In genomic region chr16:15776572-15776971, GRCh38 we compare ENCODE assay signal across 3 cellular contexts.
TF ChIP-seq lines count a peak whose summit lies in the region.

No MANE protein-coding gene starts in this region.

TF ChIP-seq in IMR-90, 13 proteins besides CTCF, POLR2A, EP300 and RAD21 (continued from another document):
- TF ChIP-seq USF2 (IDR thresholded peaks at IDR 0.05; ENCODE audit: low read depth, low read length) (no peak), SMC3 (IDR thresholded peaks at IDR 0.05; ENCODE audit: low read depth, low read length) (no peak), NFE2L2 (IDR thresholded peaks at IDR 0.05; ENCODE audit: low read depth, low read length) (no peak), MXI1 (IDR thresholded peaks at IDR 0.05; ENCODE audit: borderline replicate concordance, low read depth, low read length) (no peak), CEBPB (IDR thresholded peaks at IDR 0.05; ENCODE audit: low read depth, low read length) (no peak), MAZ (IDR thresholded peaks at IDR 0.05; ENCODE audit: borderline replicate concordance, low read depth, low read length) (no peak), MAFK (IDR thresholded peaks at IDR 0.05; ENCODE audit: low read depth, low read length) (no peak), CHD1 (IDR thresholded peaks at IDR 0.05; ENCODE audit: low read depth, low read length) (no peak), FOS (IDR thresholded peaks at IDR 0.05; ENCODE audit: low read depth, low read length) (no peak), RCOR1 (IDR thresholded peaks at IDR 0.05; ENCODE audit: insufficient replicate concordance, low read length) (no peak), BHLHE40 (IDR thresholded peaks at IDR 0.05; ENCODE audit: low read depth, low read length) (no peak)
- TF ChIP-seq, protein P1, sequence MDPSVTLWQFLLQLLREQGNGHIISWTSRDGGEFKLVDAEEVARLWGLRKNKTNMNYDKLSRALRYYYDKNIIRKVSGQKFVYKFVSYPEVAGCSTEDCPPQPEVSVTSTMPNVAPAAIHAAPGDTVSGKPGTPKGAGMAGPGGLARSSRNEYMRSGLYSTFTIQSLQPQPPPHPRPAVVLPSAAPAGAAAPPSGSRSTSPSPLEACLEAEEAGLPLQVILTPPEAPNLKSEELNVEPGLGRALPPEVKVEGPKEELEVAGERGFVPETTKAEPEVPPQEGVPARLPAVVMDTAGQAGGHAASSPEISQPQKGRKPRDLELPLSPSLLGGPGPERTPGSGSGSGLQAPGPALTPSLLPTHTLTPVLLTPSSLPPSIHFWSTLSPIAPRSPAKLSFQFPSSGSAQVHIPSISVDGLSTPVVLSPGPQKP (IDR thresholded peaks at IDR 0.05; ENCODE audit: borderline replicate concordance, low read depth, low read length): no peak
TF ChIP-seq in IMR-90: peak in this region for 0.

TF ChIP-seq in neural cell, 6 proteins besides CTCF, POLR2A, EP300 and RAD21 (continued from another document):
- TF ChIP-seq TAF1 (IDR thresholded peaks at IDR 0.05; ENCODE audit: low read depth) (no peak), SMC3 (conservative IDR thresholded peaks at IDR 0.05; ENCODE audit: poor library complexity) (no peak), MXI1 (conservative IDR thresholded peaks at IDR 0.05; ENCODE audit: poor library complexity, severe bottlenecking) (no peak), REST (IDR thresholded peaks at IDR 0.05; ENCODE audit: borderline replicate concordance) (no peak)

TF ChIP-seq in SK-N-SH treated with all-trans-retinoic acid at 6 μM for 48 hours, 23 proteins besides CTCF, POLR2A, EP300 and RAD21:
- TF ChIP-seq, protein P2, sequence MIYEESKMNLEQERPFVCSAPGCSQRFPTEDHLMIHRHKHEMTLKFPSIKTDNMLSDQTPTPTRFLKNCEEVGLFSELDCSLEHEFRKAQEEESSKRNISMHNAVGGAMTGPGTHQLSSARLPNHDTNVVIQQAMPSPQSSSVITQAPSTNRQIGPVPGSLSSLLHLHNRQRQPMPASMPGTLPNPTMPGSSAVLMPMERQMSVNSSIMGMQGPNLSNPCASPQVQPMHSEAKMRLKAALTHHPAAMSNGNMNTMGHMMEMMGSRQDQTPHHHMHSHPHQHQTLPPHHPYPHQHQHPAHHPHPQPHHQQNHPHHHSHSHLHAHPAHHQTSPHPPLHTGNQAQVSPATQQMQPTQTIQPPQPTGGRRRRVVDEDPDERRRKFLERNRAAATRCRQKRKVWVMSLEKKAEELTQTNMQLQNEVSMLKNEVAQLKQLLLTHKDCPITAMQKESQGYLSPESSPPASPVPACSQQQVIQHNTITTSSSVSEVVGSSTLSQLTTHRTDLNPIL (CRISPR knock-in tag; IDR thresholded peaks at IDR 0.05; ENCODE audit: low read depth): no peak
- TF ChIP-seq ZNF8 (CRISPR knock-in tag; IDR thresholded peaks at IDR 0.05): no peak
- TF ChIP-seq CSDC2 (CRISPR knock-in tag; IDR thresholded peaks at IDR 0.05): no peak
- TF ChIP-seq OSR1 (CRISPR knock-in tag; IDR thresholded peaks at IDR 0.05): no peak
- TF ChIP-seq, protein P3, sequence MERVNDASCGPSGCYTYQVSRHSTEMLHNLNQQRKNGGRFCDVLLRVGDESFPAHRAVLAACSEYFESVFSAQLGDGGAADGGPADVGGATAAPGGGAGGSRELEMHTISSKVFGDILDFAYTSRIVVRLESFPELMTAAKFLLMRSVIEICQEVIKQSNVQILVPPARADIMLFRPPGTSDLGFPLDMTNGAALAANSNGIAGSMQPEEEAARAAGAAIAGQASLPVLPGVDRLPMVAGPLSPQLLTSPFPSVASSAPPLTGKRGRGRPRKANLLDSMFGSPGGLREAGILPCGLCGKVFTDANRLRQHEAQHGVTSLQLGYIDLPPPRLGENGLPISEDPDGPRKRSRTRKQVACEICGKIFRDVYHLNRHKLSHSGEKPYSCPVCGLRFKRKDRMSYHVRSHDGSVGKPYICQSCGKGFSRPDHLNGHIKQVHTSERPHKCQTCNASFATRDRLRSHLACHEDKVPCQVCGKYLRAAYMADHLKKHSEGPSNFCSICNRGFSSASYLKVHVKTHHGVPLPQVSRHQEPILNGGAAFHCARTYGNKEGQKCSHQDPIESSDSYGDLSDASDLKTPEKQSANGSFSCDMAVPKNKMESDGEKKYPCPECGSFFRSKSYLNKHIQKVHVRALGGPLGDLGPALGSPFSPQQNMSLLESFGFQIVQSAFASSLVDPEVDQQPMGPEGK (CRISPR knock-in tag; IDR thresholded peaks at IDR 0.05; ENCODE audit: borderline replicate concordance): no peak
- TF ChIP-seq TOX (CRISPR knock-in tag; IDR thresholded peaks at IDR 0.05; ENCODE audit: borderline replicate concordance): no peak
- no peak for TF ChIP-seq ZFP3 (CRISPR knock-in tag; IDR thresholded peaks at IDR 0.05)
- no peak for TF ChIP-seq ISL1 (CRISPR knock-in tag; IDR thresholded peaks at IDR 0.05)
- TF ChIP-seq ARNTL (CRISPR knock-in tag; IDR thresholded peaks at IDR 0.05; ENCODE audit: borderline replicate concordance, low read depth): no peak
- TF ChIP-seq, protein P4, sequence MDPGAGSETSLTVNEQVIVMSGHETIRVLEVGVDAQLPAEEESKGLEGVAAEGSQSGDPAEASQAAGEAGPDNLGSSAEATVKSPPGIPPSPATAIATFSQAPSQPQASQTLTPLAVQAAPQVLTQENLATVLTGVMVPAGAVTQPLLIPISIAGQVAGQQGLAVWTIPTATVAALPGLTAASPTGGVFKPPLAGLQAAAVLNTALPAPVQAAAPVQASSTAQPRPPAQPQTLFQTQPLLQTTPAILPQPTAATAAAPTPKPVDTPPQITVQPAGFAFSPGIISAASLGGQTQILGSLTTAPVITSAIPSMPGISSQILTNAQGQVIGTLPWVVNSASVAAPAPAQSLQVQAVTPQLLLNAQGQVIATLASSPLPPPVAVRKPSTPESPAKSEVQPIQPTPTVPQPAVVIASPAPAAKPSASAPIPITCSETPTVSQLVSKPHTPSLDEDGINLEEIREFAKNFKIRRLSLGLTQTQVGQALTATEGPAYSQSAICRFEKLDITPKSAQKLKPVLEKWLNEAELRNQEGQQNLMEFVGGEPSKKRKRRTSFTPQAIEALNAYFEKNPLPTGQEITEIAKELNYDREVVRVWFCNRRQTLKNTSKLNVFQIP (CRISPR knock-in tag; IDR thresholded peaks at IDR 0.05; ENCODE audit: borderline replicate concordance, low read depth): no peak
- TF ChIP-seq ZNF70 (CRISPR knock-in tag; IDR thresholded peaks at IDR 0.05): no peak
- TF ChIP-seq PPARA (CRISPR knock-in tag; IDR thresholded peaks at IDR 0.05; ENCODE audit: borderline replicate concordance): no peak
- TF ChIP-seq ZC3H10 (CRISPR knock-in tag; IDR thresholded peaks at IDR 0.05): no peak
- no peak for TF ChIP-seq TCF4 (CRISPR knock-in tag; IDR thresholded peaks at IDR 0.05; ENCODE audit: borderline replicate concordance)
- TF ChIP-seq, protein P5, sequence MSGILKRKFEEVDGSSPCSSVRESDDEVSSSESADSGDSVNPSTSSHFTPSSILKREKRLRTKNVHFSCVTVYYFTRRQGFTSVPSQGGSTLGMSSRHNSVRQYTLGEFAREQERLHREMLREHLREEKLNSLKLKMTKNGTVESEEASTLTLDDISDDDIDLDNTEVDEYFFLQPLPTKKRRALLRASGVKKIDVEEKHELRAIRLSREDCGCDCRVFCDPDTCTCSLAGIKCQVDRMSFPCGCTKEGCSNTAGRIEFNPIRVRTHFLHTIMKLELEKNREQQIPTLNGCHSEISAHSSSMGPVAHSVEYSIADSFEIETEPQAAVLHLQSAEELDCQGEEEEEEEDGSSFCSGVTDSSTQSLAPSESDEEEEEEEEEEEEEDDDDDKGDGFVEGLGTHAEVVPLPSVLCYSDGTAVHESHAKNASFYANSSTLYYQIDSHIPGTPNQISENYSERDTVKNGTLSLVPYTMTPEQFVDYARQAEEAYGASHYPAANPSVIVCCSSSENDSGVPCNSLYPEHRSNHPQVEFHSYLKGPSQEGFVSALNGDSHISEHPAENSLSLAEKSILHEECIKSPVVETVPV (CRISPR knock-in tag; IDR thresholded peaks at IDR 0.05): no peak
- TF ChIP-seq ESRRG (CRISPR knock-in tag; IDR thresholded peaks at IDR 0.05): no peak
- no peak for TF ChIP-seq ZNF565 (CRISPR knock-in tag; conservative IDR thresholded peaks at IDR 0.05; ENCODE audit: low read depth)
- no peak for TF ChIP-seq ZFP30 (CRISPR knock-in tag; IDR thresholded peaks at IDR 0.05)
